In the genomic region with DNA sequence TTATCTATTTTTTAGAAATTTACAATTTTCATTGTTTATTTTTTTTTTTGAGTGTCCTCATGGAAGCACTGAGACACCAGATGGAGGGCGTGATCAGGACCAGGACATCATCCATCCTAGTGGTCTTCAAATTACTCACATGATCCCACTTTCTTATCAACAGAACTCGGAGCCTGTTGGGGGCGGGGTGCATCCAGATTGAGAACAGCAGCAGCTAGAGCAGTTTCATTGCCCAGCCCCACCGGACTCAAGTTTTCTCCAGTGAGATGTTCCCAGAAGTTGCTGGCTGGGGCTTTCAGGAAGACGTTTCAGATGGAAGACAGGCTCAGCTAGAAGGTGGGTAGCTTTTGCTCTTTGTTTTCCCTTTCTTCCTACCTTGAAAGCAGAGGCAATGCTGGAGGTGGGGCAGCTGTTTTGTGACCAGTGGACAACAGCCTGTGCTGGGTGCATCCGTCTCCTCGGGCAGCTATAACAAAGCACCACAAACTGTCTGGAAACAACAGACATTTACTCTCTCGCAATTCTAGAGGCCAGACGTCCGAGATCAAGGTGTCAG, we compare ENCODE assay signal across 39 cellular contexts.
"Had no signal": no experiment of that assay in that cellular context is flagged by ENCODE, and none has a peak within 500 bp of the region (broad histone marks: within the 10 kb centered on the region; RNA-seq: fewer than 3 reads in every experiment).

No MANE protein-coding gene starts in this region.

- H3K27ac ChIP-seq: adrenal gland, ascending aorta, body of pancreas, brain microvascular endothelial cell, breast epithelium, cardiac muscle cell had no signal

- H3K4me1 ChIP-seq: adrenal gland, ascending aorta, body of pancreas, breast epithelium had no signal

- H3K27ac Mint-ChIP-seq: activated naive CD4-positive, alpha-beta T cell treated with anti-CD3 and anti-CD28 coated beads for 36 hours; activated naive CD4-positive, alpha-beta T cell treated with anti-CD3 and anti-CD28 coated beads, Interleukin-2, amount 10 ng/mL, durations not matched to agents 7 days and 5 days; activated naive CD4-positive, alpha-beta T cell treated with anti-CD3 and anti-CD28 coated beads, Interleukin-2, amount 50 U/mL, for 24 hours; activated naive CD4-positive, alpha-beta T cell treated with anti-CD3 and anti-CD28 coated beads, Interleukin-2, amount 50 U/mL, for 72 hours; activated naive CD8-positive, alpha-beta T cell; activated naive CD8-positive, alpha-beta T cell treated with anti-CD3 and anti-CD28 coated beads for 36 hours; activated naive CD8-positive, alpha-beta T cell treated with anti-CD3 and anti-CD28 coated beads, Interleukin-2, amount 10 ng/mL, durations not matched to agents 7 days and 5 days; activated naive CD8-positive, alpha-beta T cell treated with anti-CD3 and anti-CD28 coated beads, Interleukin-2, amount 50 U/mL, for 24 hours; activated T-cell treated with anti-CD3 and anti-CD28 coated beads, Interleukin-2, amount 50 U/mL, for 24 hours; activated T-cell treated with anti-CD3 and anti-CD28 coated beads, Interleukin-2, amount 50 U/mL, for 72 hours; activated T-helper 1 cell treated with anti-CD3 and anti-CD28 coated beads, Interleukin-12 subunit alpha, Interleukin-12 subunit beta, Interleukin-2, Interleukin-4 antibody, amounts not matched to agents 30 ng/mL and 10 ng/mL and 1 ng/mL, durations not matched to agents 14 hours and 24 hours and 36 hours; activated T-helper 17 cell treated with anti-CD3 and anti-CD28 coated beads, Interleukin-2, amount 50 U/mL, for 72 hours; activated T-helper 2 cell treated with anti-CD3 and anti-CD28 coated beads, Interferon-gamma antibody, Interleukin-2, Interleukin-4, amounts not matched to agents 10 μg/mL and 5 μg/mL and 100 μg/mL, durations not matched to agents 14 hours and 24 hours and 36 hours; brain had no signal

- H3K27me3 ChIP-seq: adrenal gland, ascending aorta, body of pancreas, brain microvascular endothelial cell, cardiac muscle cell had no signal

- H3K9me3 Mint-ChIP-seq: activated naive CD4-positive, alpha-beta T cell treated with anti-CD3 and anti-CD28 coated beads, Interleukin-2, amount 50 U/mL, for 24 hours; activated naive CD8-positive, alpha-beta T cell treated with anti-CD3 and anti-CD28 coated beads, Interleukin-2, amount 50 U/mL, for 24 hours; activated T-cell treated with anti-CD3 and anti-CD28 coated beads, Interleukin-2, amount 50 U/mL, for 24 hours; activated T-helper 17 cell treated with anti-CD3 and anti-CD28 coated beads, Interleukin-2, amount 50 U/mL, for 72 hours; central memory CD8-positive, alpha-beta T cell had no signal

- H3K4me3 Mint-ChIP-seq: activated naive CD4-positive, alpha-beta T cell treated with anti-CD3 and anti-CD28 coated beads for 36 hours; activated naive CD4-positive, alpha-beta T cell treated with anti-CD3 and anti-CD28 coated beads, Interleukin-2, amount 10 ng/mL, durations not matched to agents 7 days and 5 days; activated naive CD4-positive, alpha-beta T cell treated with anti-CD3 and anti-CD28 coated beads, Interleukin-2, amount 50 U/mL, for 24 hours; activated naive CD8-positive, alpha-beta T cell; activated naive CD8-positive, alpha-beta T cell treated with anti-CD3 and anti-CD28 coated beads for 36 hours; activated naive CD8-positive, alpha-beta T cell treated with anti-CD3 and anti-CD28 coated beads, Interleukin-2, amount 10 ng/mL, durations not matched to agents 7 days and 5 days; activated naive CD8-positive, alpha-beta T cell treated with anti-CD3 and anti-CD28 coated beads, Interleukin-2, amount 50 U/mL, for 24 hours; activated T-cell treated with anti-CD3 and anti-CD28 coated beads, Interleukin-2, amount 50 U/mL, for 24 hours; activated T-cell treated with anti-CD3 and anti-CD28 coated beads, Interleukin-2, amount 50 U/mL, for 4 hours; activated T-cell treated with anti-CD3 and anti-CD28 coated beads, Interleukin-2, amount 50 U/mL, for 72 hours; activated T-helper 1 cell treated with anti-CD3 and anti-CD28 coated beads, Interleukin-12 subunit alpha, Interleukin-12 subunit beta, Interleukin-2, Interleukin-4 antibody, amounts not matched to agents 30 ng/mL and 10 ng/mL and 1 ng/mL, durations not matched to agents 14 hours and 24 hours and 36 hours; activated T-helper 17 cell treated with anti-CD3 and anti-CD28 coated beads, Interleukin-2, amount 50 U/mL, for 72 hours; brain; central memory CD8-positive, alpha-beta T cell had no signal

- H3K36me3 ChIP-seq: adrenal gland, ascending aorta, brain microvascular endothelial cell, breast epithelium, cardiac muscle cell had no signal

- H3K4me3 ChIP-seq: adrenal gland, ascending aorta, body of pancreas, breast epithelium, cardiac muscle cell had no signal

- ATAC-seq: activated naive CD4-positive, alpha-beta T cell treated with anti-CD3 and anti-CD28 coated beads, Interleukin-2, amount 50 U/mL, for 72 hours; activated naive CD8-positive, alpha-beta T cell treated with anti-CD3 and anti-CD28 coated beads, Interleukin-2, amount 50 U/mL, for 24 hours; activated T-cell treated with anti-CD3 and anti-CD28 coated beads, Interleukin-2, amount 50 U/mL, for 4 hours; activated T-cell treated with anti-CD3 and anti-CD28 coated beads, Interleukin-2, amount 50 U/mL, for 72 hours; activated T-helper 17 cell treated with anti-CD3 and anti-CD28 coated beads, Interleukin-2, amount 50 U/mL, for 72 hours; body of pancreas had no signal

- H3K4me1 Mint-ChIP-seq: activated naive CD4-positive, alpha-beta T cell treated with anti-CD3 and anti-CD28 coated beads, Interleukin-2, amount 10 ng/mL, durations not matched to agents 7 days and 5 days; activated naive CD4-positive, alpha-beta T cell treated with anti-CD3 and anti-CD28 coated beads, Interleukin-2, amount 50 U/mL, for 24 hours; activated naive CD8-positive, alpha-beta T cell treated with anti-CD3 and anti-CD28 coated beads for 36 hours; activated naive CD8-positive, alpha-beta T cell treated with anti-CD3 and anti-CD28 coated beads, Interleukin-2, amount 10 ng/mL, durations not matched to agents 7 days and 5 days; activated naive CD8-positive, alpha-beta T cell treated with anti-CD3 and anti-CD28 coated beads, Interleukin-2, amount 50 U/mL, for 24 hours; activated T-helper 17 cell treated with anti-CD3 and anti-CD28 coated beads, Interleukin-2, amount 50 U/mL, for 72 hours; brain; central memory CD8-positive, alpha-beta T cell had no signal

- H3K36me3 Mint-ChIP-seq: activated naive CD4-positive, alpha-beta T cell treated with anti-CD3 and anti-CD28 coated beads, Interleukin-2, amount 10 ng/mL, durations not matched to agents 7 days and 5 days; activated naive CD4-positive, alpha-beta T cell treated with anti-CD3 and anti-CD28 coated beads, Interleukin-2, amount 50 U/mL, for 24 hours; activated naive CD4-positive, alpha-beta T cell treated with anti-CD3 and anti-CD28 coated beads, Interleukin-2, amount 50 U/mL, for 72 hours; activated naive CD8-positive, alpha-beta T cell; activated naive CD8-positive, alpha-beta T cell treated with anti-CD3 and anti-CD28 coated beads for 36 hours; activated naive CD8-positive, alpha-beta T cell treated with anti-CD3 and anti-CD28 coated beads, Interleukin-2, amount 10 ng/mL, durations not matched to agents 7 days and 5 days; brain had no signal

- DNase-seq: activated effector memory CD4-positive, alpha-beta T cell treated with anti-CD3 and anti-CD28 coated beads, Interleukin-2, amount 50 U/mL, for 16 hours; activated effector memory CD4-positive, alpha-beta T cell treated with Interleukin-2 at 50 U/mL for 16 hours; activated gamma-delta T cell; activated gamma-delta T cell treated with Interleukin-2 at 50 U/mL for 16 hours; activated naive CD4-positive, alpha-beta T cell; activated naive CD4-positive, alpha-beta T cell treated with anti-CD3 and anti-CD28 coated beads for 36 hours; activated naive CD4-positive, alpha-beta T cell treated with anti-CD3 and anti-CD28 coated beads, Interleukin-2, amount 10 ng/mL, durations not matched to agents 7 days and 5 days; activated naive CD4-positive, alpha-beta T cell treated with anti-CD3 and anti-CD28 coated beads, Interleukin-2, amount 50 U/mL, for 16 hours; activated naive CD4-positive, alpha-beta T cell treated with Interleukin-2 at 50 U/mL for 16 hours; activated naive CD8-positive, alpha-beta T cell treated with anti-CD3 and anti-CD28 coated beads for 36 hours; activated naive CD8-positive, alpha-beta T cell treated with anti-CD3 and anti-CD28 coated beads, Interleukin-2, amount 10 ng/mL, durations not matched to agents 7 days and 5 days; activated naive CD8-positive, alpha-beta T cell treated with anti-CD3 and anti-CD28 coated beads, Interleukin-2, amount 50 U/mL, for 24 hours; activated T-cell treated with anti-CD3 and anti-CD28 coated beads for 4 hours; activated T-cell treated with anti-CD3 and anti-CD28 coated beads, Interleukin-2, amount 50 U/mL, for 1 hour; activated T-cell treated with anti-CD3 and anti-CD28 coated beads, Interleukin-2, amount 50 U/mL, for 24 hours; activated T-cell treated with anti-CD3 and anti-CD28 coated beads, Interleukin-2, amount 50 U/mL, for 4 hours; activated T-cell treated with anti-CD3 and anti-CD28 coated beads, Interleukin-2, amount 50 U/mL, for 48 hours; activated T-cell treated with anti-CD3 and anti-CD28 coated beads, Interleukin-2, amount 50 U/mL, for 72 hours; amniotic stem cell; amygdala; anterior cingulate cortex; aorta; body of pancreas; brain microvascular endothelial cell; caudate nucleus; central memory CD4-positive, alpha-beta T cell; cerebellar nuclear complex had no signal

- H3K27me3 Mint-ChIP-seq: activated naive CD8-positive, alpha-beta T cell treated with anti-CD3 and anti-CD28 coated beads, Interleukin-2, amount 10 ng/mL, durations not matched to agents 7 days and 5 days had no signal
